8 cellular contexts compared by ENCODE assay signal in the genomic region with DNA sequence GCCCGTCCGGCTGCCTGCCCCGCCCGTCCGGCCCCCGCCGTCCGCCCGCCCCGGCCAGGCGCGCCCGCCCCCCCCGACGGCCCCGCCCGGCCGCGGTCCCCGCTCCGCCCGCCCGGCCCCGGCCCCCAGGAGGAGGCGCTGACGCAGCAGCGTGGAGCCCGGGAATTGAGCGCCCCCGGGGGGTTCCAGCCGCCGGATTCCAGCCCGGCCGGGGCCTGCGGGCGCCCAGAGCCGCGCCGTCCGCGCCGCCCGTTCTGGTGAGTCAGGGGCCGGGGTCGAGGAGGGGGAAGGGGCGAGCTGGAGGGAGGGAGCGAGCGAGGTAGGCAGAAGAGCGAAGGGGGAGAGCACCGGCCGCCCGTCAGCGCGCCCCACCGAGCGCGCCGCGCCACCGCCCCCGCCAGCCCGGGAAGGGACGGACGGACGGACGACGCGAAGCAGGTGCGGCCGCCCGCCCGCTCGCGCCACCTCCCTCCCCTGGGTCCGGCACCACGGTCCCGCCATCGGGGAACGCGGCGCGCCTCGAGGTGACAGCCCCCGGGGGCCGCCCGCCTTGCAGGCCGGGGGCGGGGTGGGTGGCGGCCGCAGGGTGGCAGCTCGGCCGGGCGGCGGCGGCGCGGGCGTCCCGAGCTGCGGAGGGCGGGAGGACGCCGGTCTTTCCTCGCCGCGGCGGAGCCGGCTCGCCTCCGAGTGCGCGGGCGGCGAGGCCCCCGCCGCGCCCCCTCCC. TPM values are rescaled to one million over a fixed set of nuclear protein-coding genes. Genes with fewer than 3 reads are reported as not detected.
DNase-seq lines count a peak whose midpoint lies in the region; ATAC-seq and TF ChIP-seq lines count a peak whose summit lies in the region.

No MANE protein-coding gene starts in this region.

- no peaks in the 10 kb centered on the region for H3K9me3 ChIP-seq in cardiac muscle cell (ENCODE audit: low read depth)

- peaks cover 36% of the 10 kb centered on the region for H3K4me1 ChIP-seq in cardiac muscle cell (ENCODE audit: low read depth)

- H3K27me3 ChIP-seq in cardiac muscle cell: no peaks in the 10 kb centered on the region

- no peaks in the 10 kb centered on the region for H3K36me3 ChIP-seq in cardiac muscle cell

- TF ChIP-seq CTCF in cardiac muscle cell (IDR thresholded peaks at IDR 0.05; ENCODE audit: low read depth, low read length): no peak
- TF ChIP-seq CTCF in fibroblast of the aortic adventitia (IDR thresholded peaks at IDR 0.05; ENCODE audit: insufficient read depth, low read length): peak; percentile 24

- ATAC-seq in Right ventricle myocardium inferior (no peak), HG02973 (IDR thresholded peaks at IDR 0.05; ENCODE audit: unreplicated experiment) (peak; percentile 6)

- intact Hi-C loops in Right ventricle myocardium inferior (cut with DNase I): loop anchor here (2.0 kb wide), 1 partner anchor 66 kb away; no protein-coding TSS in a partner anchor

- H3K4me3 ChIP-seq in cardiac muscle cell (peak overlapping the region; percentile 97), fibroblast of the aortic adventitia (ENCODE audit: low read depth, low read length) (peak overlapping the region; percentile 72)

- H3K27ac ChIP-seq in cardiac muscle cell: peak overlapping the region; percentile 85

- peak in 1 of 2 donors; percentile 53 for DNase-seq in cardiac muscle cell (ENCODE audit: low read depth in 1 of 2, low spot score in 1 of 2)
- DNase-seq in Right ventricle myocardium inferior (ENCODE audit: missing footprints): no peak
- peak; percentile 35 for DNase-seq in T1000 (lab: John Stamatoyannopoulos, UW)
- DNase-seq in fibroblast of the aortic adventitia (ENCODE audit: low read depth): no peak
- DNase-seq in retina: peak; percentile 58
- no peak for DNase-seq in iPS-NIHi7 (ENCODE audit: extremely low spot score)
- DNase-seq in NK-92 treated with Interleukin-12 subunit alpha and Interleukin-12 subunit beta, amount 100 ng/mL, for 24 hours (lab: John Stamatoyannopoulos, UW): no peak

RNA-seq across cellular contexts. Expression of a gene that starts 0.4 kb away (rescaled TPM):
- total RNA-seq in cardiac muscle cell (22.9 and 29.3 TPM in 2 replicates), Right ventricle myocardium inferior (17.7 TPM), fibroblast of the aortic adventitia (ENCODE audit: low replicate concordance) (9.0 and 14.4 TPM in 2 replicates)
- 14.9 and 15.7 TPM in 2 replicates for polyA plus RNA-seq in cardiac muscle cell

RNA-seq across cellular contexts. Expression of a gene that starts 29.6 kb away (rescaled TPM):
- total RNA-seq in cardiac muscle cell (18.3 and 24.4 TPM in 2 replicates), Right ventricle myocardium inferior (7.6 TPM), fibroblast of the aortic adventitia (ENCODE audit: low replicate concordance) (8.8 and 14.9 TPM in 2 replicates)
- polyA plus RNA-seq in cardiac muscle cell: 22.1 and 26.0 TPM in 2 replicates

RNA-seq across cellular contexts. Expression of a gene that starts 35.6 kb away (rescaled TPM):
- total RNA-seq in cardiac muscle cell: 75.2 and 96.1 TPM in 2 replicates
- 114 and 130 TPM in 2 replicates for polyA plus RNA-seq in cardiac muscle cell
- 88.6 TPM for total RNA-seq in Right ventricle myocardium inferior
- 21.9 and 33.6 TPM in 2 replicates for total RNA-seq in fibroblast of the aortic adventitia (ENCODE audit: low replicate concordance)

RNA-seq across cellular contexts. Expression of a gene that starts 58.7 kb away (rescaled TPM):
- 25.6 and 84.3 TPM in 2 replicates for total RNA-seq in cardiac muscle cell
- polyA plus RNA-seq in cardiac muscle cell: 23.0 and 76.5 TPM in 2 replicates
- 8.5 TPM for total RNA-seq in Right ventricle myocardium inferior
- 24.5 and 44.1 TPM in 2 replicates for total RNA-seq in fibroblast of the aortic adventitia (ENCODE audit: low replicate concordance)

Comparison
In these comparisons a context has a peak if more than half of its experiments do, and no peak if none do; other contexts are left out.
1. DNase-seq: peak in T1000 (single experiment) and retina (single experiment); none in Right ventricle myocardium inferior (single experiment), fibroblast of the aortic adventitia (single experiment), iPS-NIHi7 (single experiment) and NK-92 treated with Interleukin-12 subunit alpha and Interleukin-12 subunit beta, amount 100 ng/mL, for 24 hours (single experiment).